1 cellular context compared by ENCODE assay signal in genomic region chr17:40094874-40095273, GRCh38.
A peak's percentile ranks its signal among the peaks of the same experiment; 100 is the strongest.
TF ChIP-seq lines count a peak whose summit lies in the region.

No MANE protein-coding gene starts in this region.

TF ChIP-seq in HepG2, 621 proteins besides CTCF, POLR2A, EP300 and RAD21:
- TF ChIP-seq TBX3 (IDR thresholded peaks at IDR 0.05; ENCODE audit: borderline replicate concordance) (no peak), DZIP1 (CRISPR knock-in tag; IDR thresholded peaks at IDR 0.05) (0 out of 2 replicates have a peak, but pooled peaks have one; percentile 48)
